28 cellular contexts compared by ENCODE assay signal in genomic region chr12:48923117-48923516, GRCh38. TPM values are rescaled to one million over a fixed set of nuclear protein-coding genes. Genes with fewer than 3 reads are reported as not detected.
DNase-seq lines count a peak whose midpoint lies in the region; ATAC-seq lines count a peak whose summit lies in the region.
"Had no signal": no experiment of that assay in that cellular context is flagged by ENCODE, and none has a peak within 500 bp of the region (broad histone marks: within the 10 kb centered on the region; RNA-seq: fewer than 3 reads in every experiment).

No MANE protein-coding gene starts in this region.

- peak overlapping the region; percentile 95 for H3K27ac ChIP-seq in effector memory CD4-positive, alpha-beta T cell (ENCODE audit: insufficient read depth, low read length, poor library complexity, severe bottlenecking)
- H3K27ac ChIP-seq: parathyroid adenoma, right lobe of liver, SJSA1, WERI-Rb-1 had no signal

- no peaks in the 10 kb centered on the region for H3K27me3 ChIP-seq in effector memory CD4-positive, alpha-beta T cell (replicated peaks; ENCODE audit: control insufficient read depth, insufficient read depth, low read length, poor library complexity, severe bottlenecking)
- H3K27me3 ChIP-seq: right lobe of liver, SJSA1 had no signal

- DNase-seq in activated T-cell treated with anti-CD3 and anti-CD28 coated beads, Interleukin-2, amount 50 U/mL, for 72 hours, result no peak
- DNase-seq in activated T-cell treated with anti-CD3 and anti-CD28 coated beads, Interleukin-2, amount 50 U/mL, for 1 hour, result no peak
- DNase-seq in SK-MEL-5 (ENCODE audit: low read depth, low spot score) (peak; percentile 19), medulla oblongata (ENCODE audit: extremely low spot score) (no peak)
- DNase-seq in effector memory CD4-positive, alpha-beta T cell, result no peak
- no peak for DNase-seq in stimulated activated naive CD8-positive, alpha-beta T cell treated with anti-CD3 and anti-CD28 coated beads, Interleukin-15, amount 100 ng/mL, for 72 hours
- DNase-seq: activated gamma-delta T cell, C1 segment of cervical spinal cord, DMS 273 treated with DMSO at 0.1 percent for 48 hours, H7, NCI-H1105 treated with DMSO at 0.1 percent for 48 hours, NCI-H2081 treated with DMSO at 0.1 percent for 48 hours, right lobe of liver, substantia nigra, WERI-Rb-1 had no signal

- H3K36me3 Mint-ChIP-seq in activated T-cell treated with anti-CD3 and anti-CD28 coated beads, Interleukin-2, amount 50 U/mL, for 72 hours (ENCODE audit: insufficient read depth in 2 of 2), result peaks cover 7 to 11% of the 10 kb centered on the region in 2 donors

- H3K9me3 Mint-ChIP-seq in activated T-cell treated with anti-CD3 and anti-CD28 coated beads, Interleukin-2, amount 50 U/mL, for 72 hours, result no peaks in the 10 kb centered on the region
- H3K9me3 Mint-ChIP-seq in stimulated activated naive CD8-positive, alpha-beta T cell treated with anti-CD3 and anti-CD28 coated beads, Interleukin-15, amount 100 ng/mL, for 72 hours, result no peaks in the 10 kb centered on the region
- H3K9me3 Mint-ChIP-seq: central memory CD8-positive, alpha-beta T cell; nephron had no signal

- no peaks in the 10 kb centered on the region for H3K27me3 Mint-ChIP-seq in activated T-cell treated with anti-CD3 and anti-CD28 coated beads, Interleukin-2, amount 50 U/mL, for 72 hours (ENCODE audit: low read depth)
- no peaks in the 10 kb centered on the region for H3K27me3 Mint-ChIP-seq in stimulated activated naive CD8-positive, alpha-beta T cell treated with anti-CD3 and anti-CD28 coated beads, Interleukin-15, amount 100 ng/mL, for 72 hours
- H3K27me3 Mint-ChIP-seq: central memory CD8-positive, alpha-beta T cell had no signal

- in situ Hi-C loops in SK-MEL-5 (cut with HindIII; ENCODE audit: low pct_unique_long_range_greater_than_20kb, low sequenced_read_pairs), result no loop called here

- H3K4me1 ChIP-seq in effector memory CD4-positive, alpha-beta T cell (ENCODE audit: control insufficient read depth, insufficient read depth, low read length, poor library complexity, severe bottlenecking), result peaks cover 34% of the 10 kb centered on the region
- H3K4me1 ChIP-seq: parathyroid adenoma had no signal

- peaks cover 60% of the 10 kb centered on the region for H3K4me1 Mint-ChIP-seq in activated T-cell treated with anti-CD3 and anti-CD28 coated beads, Interleukin-2, amount 50 U/mL, for 72 hours (ENCODE audit: low read depth)
- H3K4me1 Mint-ChIP-seq in stimulated activated naive CD8-positive, alpha-beta T cell treated with anti-CD3 and anti-CD28 coated beads, Interleukin-15, amount 100 ng/mL, for 72 hours, result peaks cover 63% of the 10 kb centered on the region
- H3K4me1 Mint-ChIP-seq: nephron had no signal

- peak overlapping the region; percentile 94 for H3K27ac Mint-ChIP-seq in activated T-cell treated with anti-CD3 and anti-CD28 coated beads, Interleukin-2, amount 50 U/mL, for 72 hours
- peak overlapping the region; percentile 21 to 73 for H3K27ac Mint-ChIP-seq in stimulated activated naive CD8-positive, alpha-beta T cell treated with anti-CD3 and anti-CD28 coated beads, Interleukin-15, amount 100 ng/mL, for 72 hours
- H3K27ac Mint-ChIP-seq: nephron had no signal

- H3K4me3 ChIP-seq in effector memory CD4-positive, alpha-beta T cell (ENCODE audit: insufficient read depth, low read depth, low read length, poor library complexity, severe bottlenecking), result no peak overlapping the region
- H3K4me3 ChIP-seq: right lobe of liver, SJSA1 had no signal

- H3K4me3 Mint-ChIP-seq in activated T-cell treated with anti-CD3 and anti-CD28 coated beads, Interleukin-2, amount 50 U/mL, for 72 hours, result peak overlapping the region; percentile 94 to 95
- H3K4me3 Mint-ChIP-seq in stimulated activated naive CD8-positive, alpha-beta T cell treated with anti-CD3 and anti-CD28 coated beads, Interleukin-15, amount 100 ng/mL, for 72 hours, result peak overlapping the region; percentile 93 to 96

- H3K36me3 ChIP-seq in effector memory CD4-positive, alpha-beta T cell (ENCODE audit: control insufficient read depth, insufficient read depth, low read length), result peaks cover 13% of the 10 kb centered on the region

- ATAC-seq in activated T-cell treated with anti-CD3 and anti-CD28 coated beads, Interleukin-2, amount 50 U/mL, for 72 hours (replicated peaks in 1 of 2), result no peak
- ATAC-seq in stimulated activated naive CD8-positive, alpha-beta T cell treated with anti-CD3 and anti-CD28 coated beads, Interleukin-15, amount 100 ng/mL, for 72 hours, result no peak
- ATAC-seq in GM19455 (IDR thresholded peaks at IDR 0.05; ENCODE audit: unreplicated experiment), result no peak
- ATAC-seq: left lobe of liver, right lobe of liver had no signal

- H3K9me3 ChIP-seq in effector memory CD4-positive, alpha-beta T cell (ENCODE audit: control insufficient read depth, low read length), result no peaks in the 10 kb centered on the region
- H3K9me3 ChIP-seq: right lobe of liver, SJSA1 had no signal

RNA-seq across cellular contexts. Expression of gene FKBP11, which starts 2.2 kb away (rescaled TPM):
- total RNA-seq in activated T-cell treated with anti-CD3 and anti-CD28 coated beads, Interleukin-2, amount 50 U/mL, for 72 hours, result 100 to 1,000 TPM in 1 of 2 donors, 10 to 100 TPM in 1; 67.9 to 107 TPM
- 10.8 and 12.2 TPM in 2 replicates for total RNA-seq in SK-MEL-5 (2014; rRNA removed; shearing (Covaris generic))
- polyA plus RNA-seq in SK-MEL-5 (2015; cell fraction: cytosol; rRNA removed), result 38.5 and 41.3 TPM in 2 replicates
- polyA plus RNA-seq in SK-MEL-5 (2015; cell fraction: nucleus; rRNA removed), result 35.1 and 45.0 TPM in 2 replicates

RNA-seq across cellular contexts. Expression of gene ARF3, which starts 34.2 kb away (rescaled TPM):
- total RNA-seq in activated T-cell treated with anti-CD3 and anti-CD28 coated beads, Interleukin-2, amount 50 U/mL, for 72 hours, result 10 to 100 TPM; 73.5 to 96.5 TPM
- total RNA-seq in SK-MEL-5 (2014; rRNA removed; shearing (Covaris generic)), result 92.3 and 95.8 TPM in 2 replicates
- polyA plus RNA-seq in SK-MEL-5 (2015; cell fraction: cytosol; rRNA removed), result 169 and 225 TPM in 2 replicates
- 61.2 and 62.2 TPM in 2 replicates for polyA plus RNA-seq in SK-MEL-5 (2015; cell fraction: nucleus; rRNA removed)

RNA-seq across cellular contexts. Expression of gene WNT10B, which starts 48.4 kb away (rescaled TPM):
- 1 to 10 TPM in 1 of 2 donors, under 1 TPM in 1; 0.31 to 1.7 TPM for total RNA-seq in activated T-cell treated with anti-CD3 and anti-CD28 coated beads, Interleukin-2, amount 50 U/mL, for 72 hours
- 3.4 and 5.1 TPM in 2 replicates for total RNA-seq in SK-MEL-5 (2014; rRNA removed; shearing (Covaris generic))
- 9.8 and 11.2 TPM in 2 replicates for polyA plus RNA-seq in SK-MEL-5 (2015; cell fraction: cytosol; rRNA removed)
- 3.0 and 4.6 TPM in 2 replicates for polyA plus RNA-seq in SK-MEL-5 (2015; cell fraction: nucleus; rRNA removed)
- total RNA-seq: epithelial cell of proximal tubule, fibroblast of villous mesenchyme, left lobe of liver had no signal

RNA-seq across cellular contexts. Expression of gene WNT1, which starts 55.0 kb away (rescaled TPM):
- total RNA-seq in activated T-cell treated with anti-CD3 and anti-CD28 coated beads, Interleukin-2, amount 50 U/mL, for 72 hours, result under 1 TPM in 1 of 2 donors, not detected in 1; 0.42 TPM
- total RNA-seq in SK-MEL-5 (2014; rRNA removed; shearing (Covaris generic)), result not detected in 2 replicates
- polyA plus RNA-seq in SK-MEL-5 (2015; cell fraction: cytosol; rRNA removed), result not detected in 2 replicates
- polyA plus RNA-seq in SK-MEL-5 (2015; cell fraction: nucleus; rRNA removed), result not detected in 2 replicates
- total RNA-seq: activated CD8-positive, alpha-beta memory T cell treated with anti-CD3 and anti-CD28 coated beads for 36 hours; epithelial cell of proximal tubule; fibroblast of villous mesenchyme; H7; left lobe of liver; mesenteric fat pad; NCI-H460; right lobe of liver; SJSA1; urinary bladder had no signal
- polyA plus RNA-seq: AG04450, urinary bladder had no signal

RNA-seq across cellular contexts. Expression of gene RND1, which starts 57.4 kb away (rescaled TPM):
- 1 to 10 TPM; 4.5 to 5.5 TPM for total RNA-seq in activated T-cell treated with anti-CD3 and anti-CD28 coated beads, Interleukin-2, amount 50 U/mL, for 72 hours
- total RNA-seq in SK-MEL-5 (2014; rRNA removed; shearing (Covaris generic)), result 0.11 and 0.13 TPM in 2 replicates
- 0.39 and 0.88 TPM in 2 replicates for polyA plus RNA-seq in SK-MEL-5 (2015; cell fraction: cytosol; rRNA removed)
- polyA plus RNA-seq in SK-MEL-5 (2015; cell fraction: nucleus; rRNA removed), result 0.99 and 1.2 TPM in 2 replicates
- total RNA-seq: SJSA1 had no signal
